In the genomic region with DNA sequence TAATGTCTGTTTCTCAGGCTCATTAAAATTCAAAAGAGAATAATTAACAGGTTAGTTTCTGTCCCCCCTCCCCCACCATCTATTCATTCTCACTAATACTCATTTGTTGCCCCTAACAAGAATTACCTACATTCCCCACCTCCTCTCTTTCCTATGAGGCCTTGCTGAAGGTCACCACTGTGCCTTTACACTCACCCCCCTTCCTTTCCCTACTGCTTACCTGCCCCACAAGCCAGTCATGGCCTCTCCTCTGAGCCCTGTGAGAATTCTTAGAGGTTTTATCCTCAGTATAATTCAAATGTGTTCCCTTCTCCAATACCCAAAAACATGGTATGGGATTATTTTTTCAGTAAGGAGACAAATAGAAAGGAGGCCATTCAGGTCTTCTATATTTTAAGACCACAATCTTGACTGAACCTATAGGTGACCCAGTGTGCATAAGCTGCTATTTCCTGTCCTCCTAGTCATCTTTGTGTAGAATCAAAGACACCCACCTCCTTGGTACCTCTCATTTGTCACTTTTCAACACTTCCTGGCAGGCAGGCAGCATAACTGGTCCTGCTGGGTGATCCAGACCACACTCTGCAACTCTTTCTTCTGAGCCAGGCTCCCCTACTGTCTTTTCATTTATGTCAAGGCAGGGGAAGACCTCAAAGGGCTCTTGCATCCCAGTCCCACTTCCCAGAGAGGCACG, we compare ENCODE assay signal across 7 cellular contexts. TPM values are rescaled to one million over a fixed set of nuclear protein-coding genes. Genes with fewer than 3 reads are reported as not detected.
DNase-seq lines count a peak whose midpoint lies in the region; ATAC-seq lines count a peak whose summit lies in the region.
"Not testable (repeated sequence)": the region's sequence is repeated elsewhere in the genome, so short reads cannot be mapped to it uniquely, and the experiment has no call there.
"Had no signal": no experiment of that assay in that cellular context is flagged by ENCODE, and none has a peak within 500 bp of the region (broad histone marks: within the 10 kb centered on the region; RNA-seq: fewer than 3 reads in every experiment).

No MANE protein-coding gene starts in this region.

- not testable (repeated sequence) for H3K4me3 Mint-ChIP-seq in T-helper 2 cell treated with Interferon-gamma antibody and Interleukin-4, amounts not matched to agents 5 μg/mL and 100 μg/mL, for 36 hours; activated CD8-positive, alpha-beta T cell treated with anti-CD3 and anti-CD28 coated beads, Interleukin-2, amount 10 ng/mL, durations not matched to agents 7 days and 5 days; activated naive CD4-positive, alpha-beta T cell treated with anti-CD3 and anti-CD28 coated beads, Interleukin-2, amount 50 U/mL, for 24 hours; activated naive CD8-positive, alpha-beta T cell treated with anti-CD3 and anti-CD28 coated beads, Interleukin-2, amount 50 U/mL, for 24 hours; immature natural killer cell
- H3K4me3 Mint-ChIP-seq in stimulated activated effector memory CD8-positive, alpha-beta T cell treated with anti-CD3 and anti-CD28 coated beads, Interleukin-12 subunit alpha, Interleukin-12 subunit beta, amount 100 ng/mL, for 72 hours = peak overlapping the region; percentile 52

- CTCF ChIA-PET in activated CD8-positive, alpha-beta T cell treated with anti-CD3 and anti-CD28 coated beads, Interleukin-2, amount 10 ng/mL, durations not matched to agents 7 days and 5 days (lab: Charles Lee) = not testable (repeated sequence)

- DNase-seq in T-helper 2 cell treated with Interferon-gamma antibody and Interleukin-4, amounts not matched to agents 5 μg/mL and 100 μg/mL, for 36 hours (ENCODE audit: low spot score); activated CD8-positive, alpha-beta T cell treated with anti-CD3 and anti-CD28 coated beads, Interleukin-2, amount 10 ng/mL, durations not matched to agents 7 days and 5 days; activated naive CD8-positive, alpha-beta T cell treated with anti-CD3 and anti-CD28 coated beads, Interleukin-2, amount 50 U/mL, for 24 hours; immature natural killer cell; stimulated activated effector memory CD8-positive, alpha-beta T cell treated with anti-CD3 and anti-CD28 coated beads, Interleukin-12 subunit alpha, Interleukin-12 subunit beta, amount 100 ng/mL, for 72 hours (ENCODE audit: low spot score in 2 of 2): not testable (repeated sequence)

- H3K4me1 Mint-ChIP-seq in T-helper 2 cell treated with Interferon-gamma antibody and Interleukin-4, amounts not matched to agents 5 μg/mL and 100 μg/mL, for 36 hours (ENCODE audit: low read depth); activated CD8-positive, alpha-beta T cell treated with anti-CD3 and anti-CD28 coated beads, Interleukin-2, amount 10 ng/mL, durations not matched to agents 7 days and 5 days (ENCODE audit: low read depth); activated naive CD4-positive, alpha-beta T cell treated with anti-CD3 and anti-CD28 coated beads, Interleukin-2, amount 50 U/mL, for 24 hours; immature natural killer cell; stimulated activated effector memory CD8-positive, alpha-beta T cell treated with anti-CD3 and anti-CD28 coated beads, Interleukin-12 subunit alpha, Interleukin-12 subunit beta, amount 100 ng/mL, for 72 hours: not testable (repeated sequence)
- H3K4me1 Mint-ChIP-seq in activated naive CD8-positive, alpha-beta T cell treated with anti-CD3 and anti-CD28 coated beads, Interleukin-2, amount 50 U/mL, for 24 hours = peaks cover 14% of the 10 kb centered on the region

- H3K9me3 Mint-ChIP-seq in T-helper 2 cell treated with Interferon-gamma antibody and Interleukin-4, amounts not matched to agents 5 μg/mL and 100 μg/mL, for 36 hours; activated CD8-positive, alpha-beta T cell treated with anti-CD3 and anti-CD28 coated beads, Interleukin-2, amount 10 ng/mL, durations not matched to agents 7 days and 5 days (ENCODE audit: insufficient read depth); activated naive CD4-positive, alpha-beta T cell treated with anti-CD3 and anti-CD28 coated beads, Interleukin-2, amount 50 U/mL, for 24 hours; activated naive CD8-positive, alpha-beta T cell treated with anti-CD3 and anti-CD28 coated beads, Interleukin-2, amount 50 U/mL, for 24 hours; immature natural killer cell; stimulated activated effector memory CD8-positive, alpha-beta T cell treated with anti-CD3 and anti-CD28 coated beads, Interleukin-12 subunit alpha, Interleukin-12 subunit beta, amount 100 ng/mL, for 72 hours: not testable (repeated sequence)

- POLR2A ChIA-PET in activated CD8-positive, alpha-beta T cell treated with anti-CD3 and anti-CD28 coated beads, Interleukin-2, amount 10 ng/mL, durations not matched to agents 7 days and 5 days (lab: Charles Lee) = not testable (repeated sequence)

- ATAC-seq in activated CD8-positive, alpha-beta T cell treated with anti-CD3 and anti-CD28 coated beads, Interleukin-2, amount 10 ng/mL, durations not matched to agents 7 days and 5 days = peak; percentile 49
- ATAC-seq in activated naive CD8-positive, alpha-beta T cell treated with anti-CD3 and anti-CD28 coated beads, Interleukin-2, amount 50 U/mL, for 24 hours = peak; percentile 85
- ATAC-seq in stimulated activated effector memory CD8-positive, alpha-beta T cell treated with anti-CD3 and anti-CD28 coated beads, Interleukin-12 subunit alpha, Interleukin-12 subunit beta, amount 100 ng/mL, for 72 hours = peak; percentile 88

- H3K27me3 Mint-ChIP-seq in T-helper 2 cell treated with Interferon-gamma antibody and Interleukin-4, amounts not matched to agents 5 μg/mL and 100 μg/mL, for 36 hours (ENCODE audit: low read depth); activated CD8-positive, alpha-beta T cell treated with anti-CD3 and anti-CD28 coated beads, Interleukin-2, amount 10 ng/mL, durations not matched to agents 7 days and 5 days (ENCODE audit: low read depth); activated naive CD4-positive, alpha-beta T cell treated with anti-CD3 and anti-CD28 coated beads, Interleukin-2, amount 50 U/mL, for 24 hours; activated naive CD8-positive, alpha-beta T cell treated with anti-CD3 and anti-CD28 coated beads, Interleukin-2, amount 50 U/mL, for 24 hours; immature natural killer cell (ENCODE audit: low read depth in 3 of 3): not testable (repeated sequence)

- peak overlapping the region; percentile 36 for H3K27ac Mint-ChIP-seq in T-helper 2 cell treated with Interferon-gamma antibody and Interleukin-4, amounts not matched to agents 5 μg/mL and 100 μg/mL, for 36 hours
- H3K27ac Mint-ChIP-seq in activated CD8-positive, alpha-beta T cell treated with anti-CD3 and anti-CD28 coated beads, Interleukin-2, amount 10 ng/mL, durations not matched to agents 7 days and 5 days = peak overlapping the region; percentile 14
- peak overlapping the region; percentile 52 for H3K27ac Mint-ChIP-seq in activated naive CD4-positive, alpha-beta T cell treated with anti-CD3 and anti-CD28 coated beads, Interleukin-2, amount 50 U/mL, for 24 hours
- H3K27ac Mint-ChIP-seq in activated naive CD8-positive, alpha-beta T cell treated with anti-CD3 and anti-CD28 coated beads, Interleukin-2, amount 50 U/mL, for 24 hours = peak overlapping the region; percentile 73
- peak overlapping the region in 4 of 6 donors; percentile 45 to 76 (median 59) for H3K27ac Mint-ChIP-seq in immature natural killer cell
- peak overlapping the region; percentile 86 for H3K27ac Mint-ChIP-seq in stimulated activated effector memory CD8-positive, alpha-beta T cell treated with anti-CD3 and anti-CD28 coated beads, Interleukin-12 subunit alpha, Interleukin-12 subunit beta, amount 100 ng/mL, for 72 hours

- H3K36me3 Mint-ChIP-seq in T-helper 2 cell treated with Interferon-gamma antibody and Interleukin-4, amounts not matched to agents 5 μg/mL and 100 μg/mL, for 36 hours (ENCODE audit: low read depth); activated CD8-positive, alpha-beta T cell treated with anti-CD3 and anti-CD28 coated beads, Interleukin-2, amount 10 ng/mL, durations not matched to agents 7 days and 5 days (ENCODE audit: low read depth); activated naive CD4-positive, alpha-beta T cell treated with anti-CD3 and anti-CD28 coated beads, Interleukin-2, amount 50 U/mL, for 24 hours; activated naive CD8-positive, alpha-beta T cell treated with anti-CD3 and anti-CD28 coated beads, Interleukin-2, amount 50 U/mL, for 24 hours (ENCODE audit: low read depth); immature natural killer cell; stimulated activated effector memory CD8-positive, alpha-beta T cell treated with anti-CD3 and anti-CD28 coated beads, Interleukin-12 subunit alpha, Interleukin-12 subunit beta, amount 100 ng/mL, for 72 hours: not testable (repeated sequence)

RNA-seq across cellular contexts. Expression of a gene that starts 55.8 kb away (rescaled TPM):
- under 1 TPM; 0.39 to 0.53 TPM for total RNA-seq in activated CD8-positive, alpha-beta T cell treated with anti-CD3 and anti-CD28 coated beads, Interleukin-2, amount 10 ng/mL, durations not matched to agents 7 days and 5 days
- polyA plus RNA-seq in immature natural killer cell = under 1 TPM in 1 of 3 donors, not detected in 2; 0.16 TPM
- total RNA-seq: H7 had no signal

Comparison
In these comparisons a context has a peak if more than half of its experiments do, and no peak if none do; other contexts are left out.
1. H3K27ac Mint-ChIP-seq: peak in every context shown above with its lines; median percentile 86 in stimulated activated effector memory CD8-positive, alpha-beta T cell treated with anti-CD3 and anti-CD28 coated beads, Interleukin-12 subunit alpha, Interleukin-12 subunit beta, amount 100 ng/mL, for 72 hours; 73 in activated naive CD8-positive, alpha-beta T cell treated with anti-CD3 and anti-CD28 coated beads, Interleukin-2, amount 50 U/mL, for 24 hours; 59 in immature natural killer cell; 52 in activated naive CD4-positive, alpha-beta T cell treated with anti-CD3 and anti-CD28 coated beads, Interleukin-2, amount 50 U/mL, for 24 hours; 36 in T-helper 2 cell treated with Interferon-gamma antibody and Interleukin-4, amounts not matched to agents 5 μg/mL and 100 μg/mL, for 36 hours; 14 in activated CD8-positive, alpha-beta T cell treated with anti-CD3 and anti-CD28 coated beads, Interleukin-2, amount 10 ng/mL, durations not matched to agents 7 days and 5 days.